ENCODE assay signal across 15 cellular contexts in genomic region chr2:70480468-70480867, GRCh38.
"Had no signal": no experiment of that assay in that cellular context is flagged by ENCODE, and none has a peak within 500 bp of the region (broad histone marks: within the 10 kb centered on the region; RNA-seq: fewer than 3 reads in every experiment).

No MANE protein-coding gene starts in this region.

- DNase-seq: activated CD4-positive, alpha-beta memory T cell treated with anti-CD3 and anti-CD28 coated beads, Interleukin-2, amount 10 ng/mL, durations not matched to agents 7 days and 5 days; activated CD4-positive, alpha-beta T cell treated with anti-CD3 and anti-CD28 coated beads for 36 hours; activated gamma-delta T cell; activated T-cell treated with anti-CD3 and anti-CD28 coated beads, Interleukin-2, amount 50 U/mL, for 48 hours; brain microvascular endothelial cell; dermis blood vessel endothelial cell; endodermal cell; immature natural killer cell; small intestine; substantia nigra; transverse colon had no signal

- ATAC-seq: activated CD4-positive, alpha-beta T cell treated with anti-CD3 and anti-CD28 coated beads for 36 hours; esophagus mucosa; naive thymus-derived CD8-positive, alpha-beta T cell; stimulated activated effector memory CD8-positive, alpha-beta T cell treated with anti-CD3 and anti-CD28 coated beads, Interleukin-12 subunit alpha, Interleukin-12 subunit beta, amount 100 ng/mL, for 72 hours had no signal

- H3K27ac ChIP-seq: brain microvascular endothelial cell, right atrium auricular region, transverse colon had no signal
